ENCODE assay signal across 9 cellular contexts in genomic region chr21:42234026-42234425, GRCh38. TPM values are rescaled to one million over a fixed set of nuclear protein-coding genes. Genes with fewer than 3 reads are reported as not detected.
DNase-seq lines count a peak whose midpoint lies in the region; ATAC-seq and TF ChIP-seq lines count a peak whose summit lies in the region.
"Had no signal": no experiment of that assay in that cellular context is flagged by ENCODE, and none has a peak within 500 bp of the region (broad histone marks: within the 10 kb centered on the region; RNA-seq: fewer than 3 reads in every experiment).

No MANE protein-coding gene starts in this region.

- peaks cover 6% of the 10 kb centered on the region for H3K36me3 Mint-ChIP-seq in activated CD8-positive, alpha-beta T cell treated with anti-CD3 and anti-CD28 coated beads, Interleukin-2, amount 10 ng/mL, durations not matched to agents 7 days and 5 days (ENCODE audit: low read depth)

- H3K27me3 Mint-ChIP-seq in activated CD8-positive, alpha-beta T cell treated with anti-CD3 and anti-CD28 coated beads, Interleukin-2, amount 10 ng/mL, durations not matched to agents 7 days and 5 days (ENCODE audit: low read depth): no peaks in the 10 kb centered on the region

- H3K27ac Mint-ChIP-seq in activated CD8-positive, alpha-beta T cell treated with anti-CD3 and anti-CD28 coated beads, Interleukin-2, amount 10 ng/mL, durations not matched to agents 7 days and 5 days: peak overlapping the region; percentile 85

- H3K4me3 Mint-ChIP-seq in activated CD8-positive, alpha-beta T cell treated with anti-CD3 and anti-CD28 coated beads, Interleukin-2, amount 10 ng/mL, durations not matched to agents 7 days and 5 days: peak overlapping the region; percentile 63

- H3K27me3 ChIP-seq in SK-N-SH (ENCODE audit: insufficient read depth) (peaks cover 6% of the 10 kb centered on the region; the same call in 1 of the 2 replicates), layer of hippocampus (ENCODE audit: control insufficient read depth, insufficient read depth, low read length) (no peaks in the 10 kb centered on the region)

- peak; percentile 30 for DNase-seq in SK-N-SH
- no peak for DNase-seq in activated CD8-positive, alpha-beta T cell treated with anti-CD3 and anti-CD28 coated beads, Interleukin-2, amount 10 ng/mL, durations not matched to agents 7 days and 5 days
- peak; percentile 13 for DNase-seq in superior temporal gyrus (ENCODE audit: extremely low spot score)
- DNase-seq in T-helper 9 cell: no peak
- no peak for DNase-seq in central memory CD4-positive, alpha-beta T cell

- no peak for TF ChIP-seq CTCF in SK-N-SH (IDR thresholded peaks at IDR 0.05)

- WGBS in SK-N-SH (ENCODE audit: low lambda C conversion rate): 73% methylated on average over 5 of the region's 8 CpGs

- peak overlapping the region in 1 of 2 experiments; percentile 89; a peak in 2 of 4 replicates for H3K27ac ChIP-seq in SK-N-SH (ENCODE audit: low read depth in 2 of 2, low read length in 1 of 2)
- peak overlapping the region; percentile 84 for H3K27ac ChIP-seq in layer of hippocampus (ENCODE audit: low read depth, low read length)

- no peak for ATAC-seq in SK-N-SH treated with all-trans-retinoic acid at 6 μM for 48 hours
- ATAC-seq in activated CD8-positive, alpha-beta T cell treated with anti-CD3 and anti-CD28 coated beads, Interleukin-2, amount 10 ng/mL, durations not matched to agents 7 days and 5 days: no peak
- no peak for ATAC-seq in HG03045 (IDR thresholded peaks at IDR 0.05; ENCODE audit: unreplicated experiment)

- CTCF ChIA-PET in SK-N-SH (lab: Yijun Ruan, JAX): interaction anchor here (0.9 to 4.0 kb wide), 8 partner anchors 10 to 117 kb away, joined by 3 to 28 read pairs (median 6); no protein-coding TSS in a partner anchor
- CTCF ChIA-PET in activated CD8-positive, alpha-beta T cell treated with anti-CD3 and anti-CD28 coated beads, Interleukin-2, amount 10 ng/mL, durations not matched to agents 7 days and 5 days (lab: Charles Lee): interaction anchor here (0.7 to 5.0 kb wide), 17 partner anchors 9 to 169 kb away, joined by 3 to 47 read pairs (median 5); partner anchors contain the start of genes ABCG1 and UBASH3A

- no peak for TF ChIP-seq EP300 in SK-N-SH (IDR thresholded peaks at IDR 0.05; ENCODE audit: borderline replicate concordance in 1 of 2, low read depth in 1 of 2, low read length in 1 of 2)

- H3F3A ChIP-seq in SK-N-SH (replicated peaks; ENCODE audit: insufficient read depth): no peaks in the 10 kb centered on the region

- H3K4me1 Mint-ChIP-seq in activated CD8-positive, alpha-beta T cell treated with anti-CD3 and anti-CD28 coated beads, Interleukin-2, amount 10 ng/mL, durations not matched to agents 7 days and 5 days (ENCODE audit: low read depth): peaks cover 98% of the 10 kb centered on the region

- no peak overlapping the region for H3K9ac ChIP-seq in SK-N-SH

- H3K9me3 Mint-ChIP-seq in activated CD8-positive, alpha-beta T cell treated with anti-CD3 and anti-CD28 coated beads, Interleukin-2, amount 10 ng/mL, durations not matched to agents 7 days and 5 days (ENCODE audit: insufficient read depth): no peaks in the 10 kb centered on the region

- POLR2A ChIA-PET in SK-N-SH (lab: Yijun Ruan, JAX): interaction anchor here (1.0 to 2.9 kb wide), 6 partner anchors 10 to 82 kb away, joined by 3 to 28 read pairs (median 4); partner anchors contain the start of gene ABCG1
- POLR2A ChIA-PET in activated CD8-positive, alpha-beta T cell treated with anti-CD3 and anti-CD28 coated beads, Interleukin-2, amount 10 ng/mL, durations not matched to agents 7 days and 5 days (lab: Charles Lee): interaction anchor here (0.6 to 7.4 kb wide), 7 partner anchors 10 to 504 kb away, joined by 3 to 104 read pairs (median 6); partner anchors contain the start of genes ABCG1 and SLC37A1

- H3K9me3 ChIP-seq in SK-N-SH: no peaks in the 10 kb centered on the region

- H3K79me2 ChIP-seq in SK-N-SH (ENCODE audit: insufficient read depth): no peaks in the 10 kb centered on the region

- no peak for TF ChIP-seq RAD21 in SK-N-SH (IDR thresholded peaks at IDR 0.05; ENCODE audit: low read length)

- H2AFZ ChIP-seq in SK-N-SH (ENCODE audit: low read depth): no peak overlapping the region

- no peak overlapping the region for H3K4me2 ChIP-seq in SK-N-SH

- peaks cover 8 to 47% of the 10 kb centered on the region in 2 experiments; a peak in 3 of 4 replicates for H3K4me1 ChIP-seq in SK-N-SH (ENCODE audit: control insufficient read depth in 1 of 2, insufficient read depth in 2 of 2, low read depth in 1 of 2, low read length in 1 of 2)

- no peaks in the 10 kb centered on the region for H3K36me3 ChIP-seq in SK-N-SH (replicated peaks in 1 of 2; ENCODE audit: control insufficient read depth in 1 of 2, insufficient read depth in 2 of 2, low read length in 1 of 2)

- H3K9me2 ChIP-seq in SK-N-SH: no peaks in the 10 kb centered on the region

- no peaks in the 10 kb centered on the region for H4K20me1 ChIP-seq in SK-N-SH (ENCODE audit: insufficient read depth)

- peak overlapping the region in 1 of 2 experiments; percentile 38; a peak in 1 of 4 replicates for H3K4me3 ChIP-seq in SK-N-SH (ENCODE audit: low read depth in 2 of 2, low read length in 1 of 2)

TF ChIP-seq in SK-N-SH, 30 proteins besides CTCF, POLR2A, EP300 and RAD21 (continues in another document):
- no peak for TF ChIP-seq FOXJ3 (CRISPR knock-in tag; IDR thresholded peaks at IDR 0.05)
- no peak for TF ChIP-seq GATA2 (CRISPR knock-in tag; IDR thresholded peaks at IDR 0.05)
- no peak for TF ChIP-seq EZH2phosphoT487 (IDR thresholded peaks at IDR 0.05; ENCODE audit: borderline replicate concordance, low read depth)
- TF ChIP-seq YY1 (IDR thresholded peaks at IDR 0.05; ENCODE audit: low read depth): no peak
- TF ChIP-seq TAF1 (IDR thresholded peaks at IDR 0.05; ENCODE audit: borderline replicate concordance, low read depth, low read length): no peak
- TF ChIP-seq TEAD4 (IDR thresholded peaks at IDR 0.05; ENCODE audit: borderline replicate concordance, insufficient read depth): no peak
- TF ChIP-seq JUND (IDR thresholded peaks at IDR 0.05): no peak
- no peak for TF ChIP-seq RCOR1 (IDR thresholded peaks at IDR 0.05; ENCODE audit: low read length)
- no peak for TF ChIP-seq USF1 (IDR thresholded peaks at IDR 0.05; ENCODE audit: borderline replicate concordance, low read depth)

TF ChIP-seq in SK-N-SH treated with all-trans-retinoic acid at 6 μM for 48 hours, 23 proteins besides CTCF, POLR2A, EP300 and RAD21:
- TF ChIP-seq BACH2 (CRISPR knock-in tag; IDR thresholded peaks at IDR 0.05; ENCODE audit: borderline replicate concordance) (no peak), OSR1 (CRISPR knock-in tag; IDR thresholded peaks at IDR 0.05) (no peak), TOX (CRISPR knock-in tag; IDR thresholded peaks at IDR 0.05; ENCODE audit: borderline replicate concordance) (no peak), SNAI2 (CRISPR knock-in tag; IDR thresholded peaks at IDR 0.05) (no peak), CSRNP3 (CRISPR knock-in tag; IDR thresholded peaks at IDR 0.05) (no peak), ZFP30 (CRISPR knock-in tag; IDR thresholded peaks at IDR 0.05) (no peak), ESRRG (CRISPR knock-in tag; IDR thresholded peaks at IDR 0.05) (no peak), ZC3H10 (CRISPR knock-in tag; IDR thresholded peaks at IDR 0.05) (no peak)

RNA-seq across cellular contexts. Expression of gene ABCG1, which starts 15.1 kb away (rescaled TPM):
- polyA plus RNA-seq in SK-N-SH (2012; rRNA removed): 0.07 and 0.11 TPM in 2 replicates
- polyA plus RNA-seq in SK-N-SH (2012; cell fraction: cytosol; rRNA removed): 0.06 and 0.13 TPM in 2 replicates
- polyA plus RNA-seq in SK-N-SH (2012; cell fraction: nucleus; rRNA removed): 0.14 and 0.18 TPM in 2 replicates
- 1 to 10 TPM; 6.7 to 8.0 TPM for total RNA-seq in activated CD8-positive, alpha-beta T cell treated with anti-CD3 and anti-CD28 coated beads, Interleukin-2, amount 10 ng/mL, durations not matched to agents 7 days and 5 days
- total RNA-seq: RPMI7951 had no signal

Comparison
In these comparisons a context has a peak if more than half of its experiments do, and no peak if none do; other contexts are left out.
1. DNase-seq: peak in SK-N-SH (single experiment) and superior temporal gyrus (single experiment); none in activated CD8-positive, alpha-beta T cell treated with anti-CD3 and anti-CD28 coated beads, Interleukin-2, amount 10 ng/mL, durations not matched to agents 7 days and 5 days (single experiment), T-helper 9 cell (single experiment) and central memory CD4-positive, alpha-beta T cell (single experiment).